Comparison of ENCODE assay signal across 12 cellular contexts in the genomic region with DNA sequence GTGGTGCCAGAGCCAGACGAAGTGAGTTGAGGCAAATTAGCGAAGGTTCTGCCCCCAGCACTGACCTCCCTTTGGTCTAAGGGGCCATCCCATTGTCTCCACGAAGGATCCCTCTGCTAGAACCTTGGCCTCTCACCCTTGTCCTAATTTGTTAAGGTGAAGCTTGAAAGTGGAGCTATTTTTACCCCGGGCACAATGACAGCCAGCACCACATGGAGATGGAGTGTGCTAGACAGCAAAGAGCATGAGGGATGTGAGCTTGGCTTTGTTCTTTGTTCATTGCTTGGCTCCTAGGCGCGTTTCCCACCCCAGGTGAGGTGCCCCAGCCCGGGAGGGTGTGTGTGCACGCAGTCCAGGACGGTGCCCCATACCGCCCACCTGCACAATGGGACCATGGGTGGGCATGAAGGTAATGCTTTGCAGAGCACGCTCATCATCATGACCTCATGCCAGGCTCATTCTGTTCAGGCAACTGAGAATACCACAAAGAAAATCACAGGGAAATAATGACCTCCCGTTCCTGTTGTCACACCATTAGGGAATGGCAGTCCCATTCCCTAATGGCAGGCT.
DNase-seq lines count a peak whose midpoint lies in the region; ATAC-seq and TF ChIP-seq lines count a peak whose summit lies in the region.
"Had no signal": no experiment of that assay in that cellular context is flagged by ENCODE, and none has a peak within 500 bp of the region (broad histone marks: within the 10 kb centered on the region; RNA-seq: fewer than 3 reads in every experiment).

No MANE protein-coding gene starts in this region.

- no peak overlapping the region for H2BK15ac ChIP-seq in neuronal stem cell (ENCODE audit: low read length)

- no peaks in the 10 kb centered on the region for H3K36me3 ChIP-seq in heart left ventricle
- no peaks in the 10 kb centered on the region for H3K36me3 ChIP-seq in neuronal stem cell (replicated peaks in 1 of 2; ENCODE audit: control insufficient read depth in 2 of 2, insufficient read depth in 2 of 2, low read length in 2 of 2)
- H3K36me3 ChIP-seq: BLaER1 treated with 17β-estradiol and CSF1 and Interleukin-3, amounts not matched to agents 10 nM and 100 nM had no signal

- WGBS in heart left ventricle, 4 donors: 70 to 85% (median 84%) methylated on average over 12 of the region's 12 CpGs
- WGBS in neuronal stem cell (ENCODE audit: extremely low coverage in 2 of 2, insufficient read length in 2 of 2, insufficient replicate concordance in 1 of 2), 2 donors: no CpG with 5 or more reads among the region's 12 CpGs

- H3K14ac ChIP-seq in neuronal stem cell (ENCODE audit: low read length): peak overlapping the region; percentile 40

- ATAC-seq in heart left ventricle (peak; percentile 37 to 76 (median 72)), left ventricle myocardium superior (peak; percentile 90), GM21737 (IDR thresholded peaks at IDR 0.05; ENCODE audit: unreplicated experiment) (no peak)
- ATAC-seq: CD8-positive, alpha-beta T cell; GM23338 had no signal

- TF ChIP-seq CTCF in heart left ventricle (IDR thresholded peaks at IDR 0.05): no peak

- H3K9ac ChIP-seq in neuronal stem cell (ENCODE audit: low read depth, low read length, poor library complexity): no peak overlapping the region
- H3K9ac ChIP-seq: BLaER1 treated with 17β-estradiol and CSF1 and Interleukin-3, amounts not matched to agents 10 nM and 100 nM had no signal

- H2BK120ac ChIP-seq in neuronal stem cell (ENCODE audit: low read depth, low read length): no peak overlapping the region

- H3K9me3 ChIP-seq in heart left ventricle: peaks cover 0 to 5% (median 0%) of the 10 kb centered on the region in 12 donors
- H3K9me3 ChIP-seq in neuronal stem cell (replicated peaks in 1 of 2; ENCODE audit: control insufficient read depth in 2 of 2, insufficient read depth in 1 of 2, low read depth in 1 of 2, low read length in 2 of 2): no peaks in the 10 kb centered on the region
- H3K9me3 ChIP-seq: BLaER1 treated with 17β-estradiol and CSF1 and Interleukin-3, amounts not matched to agents 10 nM and 100 nM had no signal

- peak; percentile 16 for DNase-seq in NCI-H69 (lab: John Stamatoyannopoulos, UW)
- peak in 1 of 5 donors; percentile 33 for DNase-seq in heart left ventricle
- peak; percentile 29 for DNase-seq in left ventricle myocardium superior
- DNase-seq in neuronal stem cell (ENCODE audit: low spot score): no peak
- no peak for DNase-seq in LoVo (ENCODE audit: low spot score)
- DNase-seq: CD8-positive, alpha-beta T cell; DMS 273 treated with DMSO at 0.1 percent for 48 hours; DMS53; HCEC 1CT had no signal

- H2AFZ ChIP-seq in neuronal stem cell (ENCODE audit: low read length): no peak overlapping the region
- H2AFZ ChIP-seq: GM23338 had no signal

- no peaks in the 10 kb centered on the region for H3K79me1 ChIP-seq in neuronal stem cell (ENCODE audit: low read depth, low read length)

- no peak overlapping the region for H4K8ac ChIP-seq in neuronal stem cell (ENCODE audit: low read depth, low read length)

- H3K27me3 ChIP-seq in heart left ventricle (no peaks in the 10 kb centered on the region), neuronal stem cell (ENCODE audit: control insufficient read depth in 3 of 3, insufficient read depth in 3 of 3, low read depth in 1 of 3, low read length in 3 of 3) (no peaks in the 10 kb centered on the region)
- H3K27me3 ChIP-seq: BLaER1 treated with 17β-estradiol and CSF1 and Interleukin-3, amounts not matched to agents 10 nM and 100 nM had no signal

- no peak overlapping the region for H4K91ac ChIP-seq in neuronal stem cell (ENCODE audit: low read depth, low read length, poor library complexity)

- H3K27ac ChIP-seq in heart left ventricle (no peak overlapping the region), neuronal stem cell (replicated peaks; ENCODE audit: low read length) (no peak overlapping the region)
- H3K27ac ChIP-seq: BLaER1 treated with 17β-estradiol and CSF1 and Interleukin-3, amounts not matched to agents 10 nM and 100 nM had no signal

- no peak overlapping the region for H3K4me2 ChIP-seq in neuronal stem cell (ENCODE audit: insufficient read depth, low read length, poor library complexity, severe bottlenecking)
- H3K4me2 ChIP-seq: BLaER1 treated with 17β-estradiol and CSF1 and Interleukin-3, amounts not matched to agents 10 nM and 100 nM; GM23338 had no signal

- no peak overlapping the region for H3K18ac ChIP-seq in neuronal stem cell (ENCODE audit: low read length)

- H2BK12ac ChIP-seq in neuronal stem cell (ENCODE audit: low read length): no peak overlapping the region

- H3K4me1 ChIP-seq in heart left ventricle (peaks cover 0 to 9% (median 0%) of the 10 kb centered on the region in 12 donors), neuronal stem cell (ENCODE audit: control insufficient read depth in 2 of 2, insufficient read depth in 1 of 2, low read depth in 1 of 2, low read length in 2 of 2) (peaks cover 0 to 3% of the 10 kb centered on the region in 2 donors)
- H3K4me1 ChIP-seq: BLaER1 treated with 17β-estradiol and CSF1 and Interleukin-3, amounts not matched to agents 10 nM and 100 nM had no signal

- no peak overlapping the region for H3K4ac ChIP-seq in neuronal stem cell (ENCODE audit: low read length)

- TF ChIP-seq POLR2A in heart left ventricle (IDR thresholded peaks at IDR 0.05): no peak

- no peak overlapping the region for H3K23ac ChIP-seq in neuronal stem cell (ENCODE audit: low read depth, low read length, poor library complexity)

- H3K4me3 ChIP-seq in heart left ventricle (no peak overlapping the region), neuronal stem cell (ENCODE audit: low read length in 2 of 2) (no peak overlapping the region)
- H3K4me3 ChIP-seq: BLaER1 treated with 17β-estradiol and CSF1 and Interleukin-3, amounts not matched to agents 10 nM and 100 nM; GM23338 had no signal

- no peak overlapping the region for H2AK5ac ChIP-seq in neuronal stem cell (ENCODE audit: low read depth, low read length)

- intact Hi-C loops in heart left ventricle (cut with DNase I) (no loop called here), left ventricle myocardium superior (cut with micrococcal nuclease) (no loop called here)

- H2BK5ac ChIP-seq in neuronal stem cell (ENCODE audit: low read length): no peak overlapping the region

Comparison
In these comparisons a context has a peak if more than half of its experiments do, and no peak if none do; other contexts are left out.
1. DNase-seq: peak in NCI-H69 (single experiment) and left ventricle myocardium superior (single experiment); none in neuronal stem cell (single experiment) and LoVo (single experiment).